Comparison of ENCODE assay signal across 8 cellular contexts in the genomic region with DNA sequence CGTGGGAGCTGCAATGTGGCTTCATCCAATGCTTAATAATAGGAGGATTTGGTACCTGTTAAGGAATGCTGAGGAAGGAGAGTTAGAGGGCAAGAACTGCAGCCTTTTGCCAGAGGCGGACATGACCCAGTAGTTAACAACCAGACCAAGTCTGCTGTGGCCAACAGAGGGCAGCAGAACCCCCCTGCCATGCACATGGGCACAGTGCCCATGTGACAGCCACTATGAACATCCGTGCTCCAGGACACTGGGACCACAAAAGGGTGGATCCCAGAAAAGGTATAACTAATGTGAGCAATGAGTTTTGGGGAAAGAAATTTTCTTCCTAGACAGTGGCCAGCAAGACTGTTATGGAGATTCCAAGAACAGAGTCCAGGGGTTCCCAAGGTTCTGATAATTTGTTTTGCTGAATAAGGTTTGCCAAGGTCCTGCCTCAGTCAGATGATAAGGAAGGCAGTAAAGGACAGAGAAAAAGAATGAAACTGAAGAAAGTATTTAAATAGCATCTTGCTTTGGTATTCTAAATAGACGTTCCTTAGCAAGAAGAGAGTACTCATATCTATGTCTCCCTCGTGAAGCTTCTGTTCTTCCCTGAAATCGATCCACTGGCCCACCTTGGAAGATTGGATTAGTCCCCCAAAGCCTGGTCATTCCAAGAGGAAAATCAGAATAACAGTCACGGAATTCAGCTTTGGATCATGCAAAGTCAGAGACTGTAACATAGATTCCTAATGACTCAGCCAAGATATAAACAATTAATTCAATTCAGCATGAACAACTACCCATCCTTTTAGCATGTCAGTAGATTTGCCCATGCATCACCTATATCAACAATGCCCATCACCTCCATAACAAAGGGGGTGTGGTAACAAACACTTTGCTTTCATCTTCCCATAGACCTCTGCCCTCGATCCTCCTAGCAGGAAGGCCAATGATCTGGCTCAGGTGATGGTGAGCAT.
A peak's percentile ranks its signal among the peaks of the same experiment; 100 is the strongest.
DNase-seq lines count a peak whose midpoint lies in the region; ATAC-seq lines count a peak whose summit lies in the region.

No MANE protein-coding gene starts in this region.

- ATAC-seq in HG02943 (IDR thresholded peaks at IDR 0.05; ENCODE audit: low read depth, unreplicated experiment) (peak; percentile 57), HG03139 (IDR thresholded peaks at IDR 0.05; ENCODE audit: unreplicated experiment) (no peak)

- DNase-seq in NCI-H2081 (lab: John Stamatoyannopoulos, UW) = peak; percentile 39 to 49
- DNase-seq in NCI-H2081 treated with DMSO at 0.1 percent for 48 hours (lab: John Stamatoyannopoulos, UW) = no peak
- DNase-seq in SHP77 treated with DMSO at 0.1 percent for 48 hours (lab: John Stamatoyannopoulos, UW) = peak; percentile 47
- DNase-seq in amniotic epithelial cell (ENCODE audit: low read depth) = peak; percentile 25
- peak; percentile 21 for DNase-seq in hepatic stellate cell (ENCODE audit: low spot score)
- peak; percentile 75 for DNase-seq in stimulated activated CD4-positive, alpha-beta T cell treated with anti-CD3 and anti-CD28 coated beads, Interleukin-15, amount 100 ng/mL, for 24 hours
